ENCODE assay signal across 14 cellular contexts in genomic region chr5:106397700-106398099, GRCh38.
DNase-seq lines count a peak whose midpoint lies in the region; ATAC-seq, FAIRE-seq and TF ChIP-seq lines count a peak whose summit lies in the region.
"Had no signal": no experiment of that assay in that cellular context is flagged by ENCODE, and none has a peak within 500 bp of the region (broad histone marks: within the 10 kb centered on the region; RNA-seq: fewer than 3 reads in every experiment).

No MANE protein-coding gene starts in this region.

- H3K9me3 Mint-ChIP-seq in astrocyte (ENCODE audit: unreplicated experiment) (no peaks in the 10 kb centered on the region), natural killer cell (peaks cover 7 to 8% of the 10 kb centered on the region in 2 donors), Caco-2 (ENCODE audit: unreplicated experiment) (no peaks in the 10 kb centered on the region)

- CTCF ChIA-PET in Caco-2 (lab: Charles Lee) = no interaction called here

- peak; percentile 44 for DNase-seq in HTR-8/SVneo (ENCODE audit: insufficient read length, low spot score)
- DNase-seq in astrocyte (ENCODE audit: low read depth) = peak; percentile 99
- peak; percentile 2 for DNase-seq in hepatic stellate cell (ENCODE audit: low spot score)
- DNase-seq in right lobe of liver = no peak
- DNase-seq in natural killer cell = no peak
- no peak for DNase-seq in Caco-2
- DNase-seq in stimulated activated CD4-positive, alpha-beta T cell treated with anti-CD3 and anti-CD28 coated beads, Interleukin-12 subunit alpha, Interleukin-12 subunit beta, amount 100 ng/mL, for 4 hours = no peak
- DNase-seq: activated CD4-positive, CD25-positive, alpha-beta regulatory T cell treated with anti-CD3 and anti-CD28 coated beads, Interleukin-2, amount 50 U/mL, for 72 hours; activated naive CD4-positive, alpha-beta T cell treated with anti-CD3 and anti-CD28 coated beads, Interleukin-2, amount 50 U/mL, for 16 hours; lower lobe of right lung; stimulated activated naive CD4-positive, alpha-beta T cell treated with Interleukin-2 at 50 U/mL for 16 hours had no signal

- no peaks in the 10 kb centered on the region for H3K9me3 ChIP-seq in astrocyte (ENCODE audit: insufficient read depth, low read depth, low read length)
- no peaks in the 10 kb centered on the region for H3K9me3 ChIP-seq in right lobe of liver
- no peaks in the 10 kb centered on the region for H3K9me3 ChIP-seq in Caco-2
- H3K9me3 ChIP-seq: lower lobe of right lung had no signal

- H3K4me2 ChIP-seq in astrocyte (ENCODE audit: low read length) = peak overlapping the region; percentile 37

- no peak for TF ChIP-seq POLR2A in right lobe of liver (IDR thresholded peaks at IDR 0.05)

- H3K79me2 ChIP-seq in ACC112 (ENCODE audit: control insufficient read depth, insufficient read depth, low read length, unreplicated experiment) (no peaks in the 10 kb centered on the region), astrocyte (ENCODE audit: insufficient read depth, low read length) (no peaks in the 10 kb centered on the region)

- H3K27me3 Mint-ChIP-seq in astrocyte (ENCODE audit: low read depth, unreplicated experiment) (no peaks in the 10 kb centered on the region), natural killer cell (ENCODE audit: low read depth in 2 of 2) (no peaks in the 10 kb centered on the region), Caco-2 (ENCODE audit: insufficient read depth, unreplicated experiment) (peaks cover 12% of the 10 kb centered on the region)
- H3K27me3 Mint-ChIP-seq: B cell had no signal

- peak overlapping the region; percentile 53 for H3K9ac ChIP-seq in astrocyte (ENCODE audit: low read length)

- FAIRE-seq in HTR-8/SVneo (lab: Jason Lieb, UNC) = peak; percentile 62
- peak; percentile 23 for FAIRE-seq in astrocyte (lab: Jason Lieb, UNC)

- no peaks in the 10 kb centered on the region for H4K20me1 ChIP-seq in astrocyte (ENCODE audit: insufficient read depth, low read length)

- no peaks in the 10 kb centered on the region for H3K36me3 Mint-ChIP-seq in astrocyte (ENCODE audit: low read depth, unreplicated experiment)
- H3K36me3 Mint-ChIP-seq in natural killer cell = no peaks in the 10 kb centered on the region
- H3K36me3 Mint-ChIP-seq in Caco-2 (ENCODE audit: insufficient read depth, unreplicated experiment) = no peaks in the 10 kb centered on the region

- H3K27me3 ChIP-seq in ACC112 (ENCODE audit: insufficient read depth, low read length) (no peaks in the 10 kb centered on the region), astrocyte (ENCODE audit: insufficient read depth, low read length) (no peaks in the 10 kb centered on the region), right lobe of liver (no peaks in the 10 kb centered on the region), Caco-2 (replicated peaks; ENCODE audit: control insufficient read depth, insufficient read depth, low read length) (no peaks in the 10 kb centered on the region)

- intact Hi-C loops in right lobe of liver (cut with DNase I) (no loop called here), natural killer cell (cut with micrococcal nuclease) (no loop called here), Caco-2 (cut with micrococcal nuclease; ENCODE audit: unreplicated experiment) (no loop called here)

- POLR2A ChIA-PET in Caco-2 (lab: Charles Lee) = no interaction called here

- H3K4me1 Mint-ChIP-seq in astrocyte (ENCODE audit: low read depth, unreplicated experiment) (peaks cover 35% of the 10 kb centered on the region), natural killer cell (no peaks in the 10 kb centered on the region), Caco-2 (ENCODE audit: low read depth, unreplicated experiment) (no peaks in the 10 kb centered on the region)
- H3K4me1 Mint-ChIP-seq: B cell had no signal

- H3K36me3 ChIP-seq in ACC112 (ENCODE audit: insufficient read depth, low read length) (no peaks in the 10 kb centered on the region), astrocyte (ENCODE audit: insufficient read depth, low read length) (no peaks in the 10 kb centered on the region), right lobe of liver (no peaks in the 10 kb centered on the region), Caco-2 (ENCODE audit: control insufficient read depth, insufficient read depth, low read length) (no peaks in the 10 kb centered on the region)
- H3K36me3 ChIP-seq: lower lobe of right lung had no signal

- H3K4me1 ChIP-seq in ACC112 (ENCODE audit: control insufficient read depth, insufficient read depth, low read length, unreplicated experiment) = peaks cover 31% of the 10 kb centered on the region
- H3K4me1 ChIP-seq in astrocyte (ENCODE audit: insufficient read depth, low read length) = peaks cover 16% of the 10 kb centered on the region
- no peaks in the 10 kb centered on the region for H3K4me1 ChIP-seq in right lobe of liver
- no peaks in the 10 kb centered on the region for H3K4me1 ChIP-seq in Caco-2
- H3K4me1 ChIP-seq: lower lobe of right lung had no signal

- H3K27ac Mint-ChIP-seq in astrocyte (ENCODE audit: unreplicated experiment) (peak overlapping the region; percentile 96), natural killer cell (no peak overlapping the region), Caco-2 (ENCODE audit: unreplicated experiment) (no peak overlapping the region)
- H3K27ac Mint-ChIP-seq: B cell had no signal

- WGBS in right lobe of liver (ENCODE audit: insufficient coverage, low coverage, low lambda C conversion rate, missing lambda C conversion rate) = 31% methylated on average over 1 of the region's 1 CpG

- ATAC-seq in right lobe of liver (no peak), natural killer cell (no peak)
- ATAC-seq: lower lobe of right lung had no signal

- H3K4me3 Mint-ChIP-seq in astrocyte (ENCODE audit: unreplicated experiment) (no peak overlapping the region), natural killer cell (no peak overlapping the region), Caco-2 (ENCODE audit: unreplicated experiment) (no peak overlapping the region)
- H3K4me3 Mint-ChIP-seq: B cell had no signal

- H2AFZ ChIP-seq in ACC112 (ENCODE audit: low read length, unreplicated experiment) = peak overlapping the region; percentile 50
- H2AFZ ChIP-seq in astrocyte (ENCODE audit: low read depth, low read length) = peak overlapping the region; percentile 22

- BruUV-seq in Caco-2 (replicated peaks; lab: Mats Ljungman, UMichigan) = no TSS peak

- H3K27ac ChIP-seq in ACC112 (ENCODE audit: low read depth, low read length) (peak overlapping the region; percentile 81), astrocyte (ENCODE audit: low read depth, low read length) (peak overlapping the region; percentile 84), right lobe of liver (no peak overlapping the region)
- H3K27ac ChIP-seq: lower lobe of right lung had no signal

- H3K4me3 ChIP-seq in ACC112 (ENCODE audit: low read depth, low read length) (no peak overlapping the region), astrocyte (ENCODE audit: insufficient read depth, low read depth, low read length) (no peak overlapping the region), right lobe of liver (no peak overlapping the region), Caco-2 (ENCODE audit: low read depth, low read length) (no peak overlapping the region)
- H3K4me3 ChIP-seq: lower lobe of right lung, skin epidermis had no signal

- TF ChIP-seq CTCF in astrocyte (IDR thresholded peaks at IDR 0.05; ENCODE audit: insufficient read depth, low read depth, low read length) = no peak
- TF ChIP-seq CTCF in right lobe of liver (IDR thresholded peaks at IDR 0.05) = no peak
- TF ChIP-seq CTCF in natural killer cell (IDR thresholded peaks at IDR 0.05) = no peak
- TF ChIP-seq CTCF in Caco-2 (IDR thresholded peaks at IDR 0.05; ENCODE audit: insufficient read depth in 1 of 2, low read depth in 1 of 2, low read length in 1 of 2, severe bottlenecking in 1 of 2, unreplicated experiment in 1 of 2) = no peak

Comparison
In these comparisons a context has a peak if more than half of its experiments do, and no peak if none do; other contexts are left out.
1. H3K27ac ChIP-seq: peak in ACC112 (single experiment) and astrocyte (single experiment); none in right lobe of liver (0 of 3).
2. DNase-seq: peak in HTR-8/SVneo (single experiment), astrocyte (single experiment) and hepatic stellate cell (single experiment); none in right lobe of liver (0 of 3), natural killer cell (single experiment), Caco-2 (0 of 2) and stimulated activated CD4-positive, alpha-beta T cell treated with anti-CD3 and anti-CD28 coated beads, Interleukin-12 subunit alpha, Interleukin-12 subunit beta, amount 100 ng/mL, for 4 hours (single experiment).